15 cellular contexts compared by ENCODE assay signal in the genomic region with DNA sequence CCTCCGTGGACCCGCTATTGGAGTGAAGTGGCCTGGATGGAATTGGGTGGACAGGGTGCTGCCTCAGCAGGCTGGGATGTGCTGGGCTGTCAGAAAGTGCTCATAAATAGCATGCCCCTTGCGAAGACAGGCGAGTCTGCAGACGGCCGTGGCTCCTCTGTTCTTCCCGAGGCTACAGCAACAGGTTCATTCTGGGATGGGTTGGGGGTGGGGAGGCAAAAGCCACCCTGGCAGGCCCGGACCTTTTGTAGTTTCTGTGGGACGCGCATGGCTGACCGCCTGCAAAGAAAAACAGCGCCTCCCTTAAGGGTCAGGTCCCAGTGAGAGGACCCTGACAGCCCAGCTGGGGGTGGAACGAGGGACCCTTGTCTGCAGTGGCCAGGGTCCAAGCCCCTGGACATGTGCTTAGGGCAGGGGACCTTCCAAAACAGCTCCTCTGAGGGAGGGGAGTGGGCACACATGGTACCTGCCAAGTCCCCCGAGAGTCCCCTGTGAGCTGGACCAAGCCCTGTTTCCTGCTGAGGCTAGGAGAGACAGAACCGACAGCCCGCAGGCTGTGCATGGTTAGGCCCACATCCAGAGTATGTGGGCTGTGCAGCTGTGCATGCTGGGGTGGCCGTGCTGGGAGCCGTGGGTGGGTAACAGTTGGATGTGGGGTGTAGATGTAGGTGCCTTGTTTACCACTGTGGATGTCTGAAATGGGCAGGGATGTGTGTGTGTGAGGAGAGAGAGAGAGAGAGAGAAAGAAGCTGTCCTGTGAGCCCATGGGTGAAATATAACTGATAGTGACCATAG. TPM values are rescaled to one million over a fixed set of nuclear protein-coding genes. Genes with fewer than 3 reads are reported as not detected.
"Had no signal": no experiment of that assay in that cellular context is flagged by ENCODE, and none has a peak within 500 bp of the region (broad histone marks: within the 10 kb centered on the region; RNA-seq: fewer than 3 reads in every experiment).

Gene CRYBB3 (plus strand): TSS at position 133 of the 795 bp plus-strand sequence. CDS start 1,539 bp downstream, outside the sequence.

- H3K27me3 Mint-ChIP-seq: activated CD4-positive, alpha-beta T cell treated with anti-CD3 and anti-CD28 coated beads for 36 hours; naive thymus-derived CD4-positive, alpha-beta T cell had no signal

- H3K27ac Mint-ChIP-seq: activated CD4-positive, alpha-beta T cell treated with anti-CD3 and anti-CD28 coated beads for 36 hours; brain; endodermal cell had no signal

- H3K27ac ChIP-seq: lower lobe of right lung, skin epidermis, tibial nerve, WERI-Rb-1 had no signal

- H3K36me3 Mint-ChIP-seq: brain had no signal

- DNase-seq: activated CD4-positive, alpha-beta T cell treated with anti-CD3 and anti-CD28 coated beads for 36 hours; activated naive CD4-positive, alpha-beta T cell treated with anti-CD3 and anti-CD28 coated beads for 36 hours; amygdala; endodermal cell; hippocampal formation; lower lobe of right lung; naive thymus-derived CD4-positive, alpha-beta T cell; SIG-M5; T1000; WERI-Rb-1 had no signal

- H3K4me1 ChIP-seq: lower lobe of right lung, tibial nerve had no signal

- H3K4me3 Mint-ChIP-seq: activated CD4-positive, alpha-beta T cell treated with anti-CD3 and anti-CD28 coated beads for 36 hours; activated naive CD4-positive, alpha-beta T cell treated with anti-CD3 and anti-CD28 coated beads for 36 hours; brain; endodermal cell; naive thymus-derived CD4-positive, alpha-beta T cell had no signal

- H3K4me1 Mint-ChIP-seq: activated CD4-positive, alpha-beta T cell treated with anti-CD3 and anti-CD28 coated beads for 36 hours; endodermal cell had no signal

- H3K36me3 ChIP-seq: WERI-Rb-1 had no signal

- H3K4me3 ChIP-seq: lower lobe of right lung, skin epidermis, tibial nerve had no signal

- H3K9me3 Mint-ChIP-seq: activated naive CD4-positive, alpha-beta T cell treated with anti-CD3 and anti-CD28 coated beads for 36 hours; brain; endodermal cell had no signal

- H3K27me3 ChIP-seq: tibial nerve had no signal

- ATAC-seq: activated CD4-positive, alpha-beta T cell treated with anti-CD3 and anti-CD28 coated beads for 36 hours; lower lobe of right lung; naive thymus-derived CD4-positive, alpha-beta T cell had no signal

RNA-seq across cellular contexts. Expression of gene CRYBB3, which starts in this region (rescaled TPM):
- total RNA-seq: activated naive CD4-positive, alpha-beta T cell treated with anti-CD3 and anti-CD28 coated beads for 36 hours; dermis microvascular lymphatic vessel endothelial cell; naive thymus-derived CD4-positive, alpha-beta T cell; omental fat pad; tibial nerve had no signal
- polyA plus RNA-seq: naive thymus-derived CD4-positive, alpha-beta T cell had no signal
